Comparison of ENCODE assay signal across 1 cellular context in genomic region chr4:15551740-15552446, GRCh38.
TF ChIP-seq lines count a peak whose summit lies in the region.

No MANE protein-coding gene starts in this region.

TF ChIP-seq in HepG2, 621 proteins besides CTCF, POLR2A, EP300 and RAD21 (continued from another document and continues in another):
- TF ChIP-seq, protein P1, sequence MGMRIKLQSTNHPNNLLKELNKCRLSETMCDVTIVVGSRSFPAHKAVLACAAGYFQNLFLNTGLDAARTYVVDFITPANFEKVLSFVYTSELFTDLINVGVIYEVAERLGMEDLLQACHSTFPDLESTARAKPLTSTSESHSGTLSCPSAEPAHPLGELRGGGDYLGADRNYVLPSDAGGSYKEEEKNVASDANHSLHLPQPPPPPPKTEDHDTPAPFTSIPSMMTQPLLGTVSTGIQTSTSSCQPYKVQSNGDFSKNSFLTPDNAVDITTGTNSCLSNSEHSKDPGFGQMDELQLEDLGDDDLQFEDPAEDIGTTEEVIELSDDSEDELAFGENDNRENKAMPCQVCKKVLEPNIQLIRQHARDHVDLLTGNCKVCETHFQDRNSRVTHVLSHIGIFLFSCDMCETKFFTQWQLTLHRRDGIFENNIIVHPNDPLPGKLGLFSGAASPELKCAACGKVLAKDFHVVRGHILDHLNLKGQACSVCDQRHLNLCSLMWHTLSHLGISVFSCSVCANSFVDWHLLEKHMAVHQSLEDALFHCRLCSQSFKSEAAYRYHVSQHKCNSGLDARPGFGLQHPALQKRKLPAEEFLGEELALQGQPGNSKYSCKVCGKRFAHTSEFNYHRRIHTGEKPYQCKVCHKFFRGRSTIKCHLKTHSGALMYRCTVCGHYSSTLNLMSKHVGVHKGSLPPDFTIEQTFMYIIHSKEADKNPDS (CRISPR knock-in tag; IDR thresholded peaks at IDR 0.05): no peak
- no peak for TF ChIP-seq MYC (CRISPR knock-in tag; IDR thresholded peaks at IDR 0.05; ENCODE audit: borderline replicate concordance)
- TF ChIP-seq ZNF160 (CRISPR knock-in tag; IDR thresholded peaks at IDR 0.05): no peak
- TF ChIP-seq PCBP1 (IDR thresholded peaks at IDR 0.05; ENCODE audit: borderline replicate concordance, low read depth, low read length): no peak
- TF ChIP-seq ETV6 (CRISPR knock-in tag; conservative IDR thresholded peaks at IDR 0.05): no peak
- TF ChIP-seq IKZF1 (IDR thresholded peaks at IDR 0.05): no peak
- TF ChIP-seq ZEB1 (IDR thresholded peaks at IDR 0.05; ENCODE audit: insufficient replicate concordance, low read depth): no peak
- TF ChIP-seq ZNF337 (CRISPR knock-in tag; IDR thresholded peaks at IDR 0.05; ENCODE audit: borderline replicate concordance, low read depth): no peak
- TF ChIP-seq DNMT3B (CRISPR knock-in tag; conservative IDR thresholded peaks at IDR 0.05): no peak
- peak; percentile 59; the same call in 1 of the 2 replicates for TF ChIP-seq HMG20A (CRISPR knock-in tag; IDR thresholded peaks at IDR 0.05; ENCODE audit: borderline replicate concordance)
- no peak for TF ChIP-seq MIER2 (CRISPR knock-in tag; IDR thresholded peaks at IDR 0.05)
- no peak for TF ChIP-seq PRPF4 (IDR thresholded peaks at IDR 0.05; ENCODE audit: low read depth, low read length, poor library complexity, severe bottlenecking)
- TF ChIP-seq TBP (CRISPR knock-in tag; IDR thresholded peaks at IDR 0.05): no peak
- no peak for TF ChIP-seq ARNT (IDR thresholded peaks at IDR 0.05)
- TF ChIP-seq STAT6 (CRISPR knock-in tag; IDR thresholded peaks at IDR 0.05; ENCODE audit: borderline replicate concordance): no peak
- TF ChIP-seq, protein P2, sequence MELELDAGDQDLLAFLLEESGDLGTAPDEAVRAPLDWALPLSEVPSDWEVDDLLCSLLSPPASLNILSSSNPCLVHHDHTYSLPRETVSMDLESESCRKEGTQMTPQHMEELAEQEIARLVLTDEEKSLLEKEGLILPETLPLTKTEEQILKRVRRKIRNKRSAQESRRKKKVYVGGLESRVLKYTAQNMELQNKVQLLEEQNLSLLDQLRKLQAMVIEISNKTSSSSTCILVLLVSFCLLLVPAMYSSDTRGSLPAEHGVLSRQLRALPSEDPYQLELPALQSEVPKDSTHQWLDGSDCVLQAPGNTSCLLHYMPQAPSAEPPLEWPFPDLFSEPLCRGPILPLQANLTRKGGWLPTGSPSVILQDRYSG (CRISPR knock-in tag; IDR thresholded peaks at IDR 0.05): no peak
- TF ChIP-seq ZNF570 (CRISPR knock-in tag; IDR thresholded peaks at IDR 0.05; ENCODE audit: borderline replicate concordance): no peak
- TF ChIP-seq AGO2 (optimal IDR thresholded peaks at IDR 0.05; ENCODE audit: low read depth, low read length): no peak
- TF ChIP-seq ZKSCAN8 (CRISPR knock-in tag; IDR thresholded peaks at IDR 0.05; ENCODE audit: borderline replicate concordance): no peak
- TF ChIP-seq REL (CRISPR knock-in tag; conservative IDR thresholded peaks at IDR 0.05): no peak
- TF ChIP-seq HNRNPUL1 (IDR thresholded peaks at IDR 0.05; ENCODE audit: low read depth, low read length): no peak
- TF ChIP-seq ZNF256 (CRISPR knock-in tag; conservative IDR thresholded peaks at IDR 0.05): no peak
- TF ChIP-seq SETDB1 (CRISPR knock-in tag; IDR thresholded peaks at IDR 0.05; ENCODE audit: borderline replicate concordance): no peak
- no peak for TF ChIP-seq ZNF672 (CRISPR knock-in tag; IDR thresholded peaks at IDR 0.05)
- peak; percentile 30; the same call in 1 of the 2 replicates for TF ChIP-seq FOXK1 (CRISPR knock-in tag; IDR thresholded peaks at IDR 0.05; ENCODE audit: borderline replicate concordance, low read depth)
- 0 out of 2 replicates have a peak, but pooled peaks have one; percentile 18 for TF ChIP-seq THRA (CRISPR knock-in tag; IDR thresholded peaks at IDR 0.05; ENCODE audit: borderline replicate concordance)
- TF ChIP-seq, protein P3, sequence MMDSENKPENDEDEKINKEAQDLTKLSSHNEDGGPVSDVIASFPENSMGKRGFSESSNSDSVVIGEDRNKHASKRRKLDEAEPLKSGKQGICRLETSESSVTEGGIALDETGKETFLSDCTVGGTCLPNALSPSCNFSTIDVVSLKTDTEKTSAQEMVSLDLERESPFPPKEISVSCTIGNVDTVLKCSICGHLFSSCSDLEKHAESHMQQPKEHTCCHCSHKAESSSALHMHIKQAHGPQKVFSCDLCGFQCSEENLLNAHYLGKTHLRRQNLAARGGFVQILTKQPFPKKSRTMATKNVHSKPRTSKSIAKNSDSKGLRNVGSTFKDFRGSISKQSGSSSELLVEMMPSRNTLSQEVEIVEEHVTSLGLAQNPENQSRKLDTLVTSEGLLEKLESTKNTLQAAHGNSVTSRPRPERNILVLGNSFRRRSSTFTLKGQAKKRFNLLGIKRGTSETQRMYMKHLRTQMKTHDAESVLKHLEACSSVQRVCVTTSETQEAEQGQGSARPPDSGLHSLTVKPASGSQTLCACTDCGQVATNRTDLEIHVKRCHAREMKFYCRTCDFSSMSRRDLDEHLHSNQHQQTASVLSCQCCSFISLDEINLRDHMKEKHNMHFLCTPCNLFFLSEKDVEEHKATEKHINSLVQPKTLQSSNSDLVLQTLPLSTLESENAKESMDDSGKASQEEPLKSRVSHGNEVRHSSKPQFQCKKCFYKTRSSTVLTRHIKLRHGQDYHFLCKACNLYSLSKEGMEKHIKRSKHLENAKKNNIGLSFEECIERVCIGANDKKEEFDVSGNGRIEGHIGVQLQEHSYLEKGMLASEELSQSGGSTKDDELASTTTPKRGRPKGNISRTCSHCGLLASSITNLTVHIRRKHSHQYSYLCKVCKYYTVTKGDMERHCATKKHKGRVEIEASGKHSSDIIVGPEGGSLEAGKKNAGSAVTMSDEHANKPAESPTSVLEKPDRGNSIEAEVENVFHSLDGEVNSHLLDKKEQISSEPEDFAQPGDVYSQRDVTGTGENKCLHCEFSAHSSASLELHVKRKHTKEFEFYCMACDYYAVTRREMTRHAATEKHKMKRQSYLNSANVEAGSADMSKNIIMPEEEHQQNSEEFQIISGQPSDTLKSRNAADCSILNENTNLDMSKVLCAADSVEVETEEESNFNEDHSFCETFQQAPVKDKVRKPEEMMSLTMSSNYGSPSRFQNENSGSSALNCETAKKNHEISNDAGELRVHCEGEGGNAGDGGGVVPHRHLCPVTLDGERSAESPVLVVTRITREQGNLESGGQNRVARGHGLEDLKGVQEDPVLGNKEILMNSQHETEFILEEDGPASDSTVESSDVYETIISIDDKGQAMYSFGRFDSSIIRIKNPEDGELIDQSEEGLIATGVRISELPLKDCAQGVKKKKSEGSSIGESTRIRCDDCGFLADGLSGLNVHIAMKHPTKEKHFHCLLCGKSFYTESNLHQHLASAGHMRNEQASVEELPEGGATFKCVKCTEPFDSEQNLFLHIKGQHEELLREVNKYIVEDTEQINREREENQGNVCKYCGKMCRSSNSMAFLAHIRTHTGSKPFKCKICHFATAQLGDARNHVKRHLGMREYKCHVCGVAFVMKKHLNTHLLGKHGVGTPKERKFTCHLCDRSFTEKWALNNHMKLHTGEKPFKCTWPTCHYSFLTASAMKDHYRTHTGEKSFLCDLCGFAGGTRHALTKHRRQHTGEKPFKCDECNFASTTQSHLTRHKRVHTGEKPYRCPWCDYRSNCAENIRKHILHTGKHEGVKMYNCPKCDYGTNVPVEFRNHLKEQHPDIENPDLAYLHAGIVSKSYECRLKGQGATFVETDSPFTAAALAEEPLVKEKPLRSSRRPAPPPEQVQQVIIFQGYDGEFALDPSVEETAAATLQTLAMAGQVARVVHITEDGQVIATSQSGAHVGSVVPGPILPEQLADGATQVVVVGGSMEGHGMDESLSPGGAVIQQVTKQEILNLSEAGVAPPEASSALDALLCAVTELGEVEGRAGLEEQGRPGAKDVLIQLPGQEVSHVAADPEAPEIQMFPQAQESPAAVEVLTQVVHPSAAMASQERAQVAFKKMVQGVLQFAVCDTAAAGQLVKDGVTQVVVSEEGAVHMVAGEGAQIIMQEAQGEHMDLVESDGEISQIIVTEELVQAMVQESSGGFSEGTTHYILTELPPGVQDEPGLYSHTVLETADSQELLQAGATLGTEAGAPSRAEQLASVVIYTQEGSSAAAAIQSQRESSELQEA (CRISPR knock-in tag; IDR thresholded peaks at IDR 0.05; ENCODE audit: not compliant biosample characterization): no peak
- TF ChIP-seq HOXA3 (CRISPR knock-in tag; IDR thresholded peaks at IDR 0.05): no peak
- no peak for TF ChIP-seq FUBP1 (CRISPR knock-in tag; IDR thresholded peaks at IDR 0.05; ENCODE audit: borderline replicate concordance)
- TF ChIP-seq HES4 (CRISPR knock-in tag; IDR thresholded peaks at IDR 0.05; ENCODE audit: borderline replicate concordance): no peak
- TF ChIP-seq ZBTB42 (CRISPR knock-in tag; IDR thresholded peaks at IDR 0.05): no peak
- TF ChIP-seq HNRNPH1 (optimal IDR thresholded peaks at IDR 0.05; ENCODE audit: low read depth, low read length): no peak
- TF ChIP-seq, protein P4, sequence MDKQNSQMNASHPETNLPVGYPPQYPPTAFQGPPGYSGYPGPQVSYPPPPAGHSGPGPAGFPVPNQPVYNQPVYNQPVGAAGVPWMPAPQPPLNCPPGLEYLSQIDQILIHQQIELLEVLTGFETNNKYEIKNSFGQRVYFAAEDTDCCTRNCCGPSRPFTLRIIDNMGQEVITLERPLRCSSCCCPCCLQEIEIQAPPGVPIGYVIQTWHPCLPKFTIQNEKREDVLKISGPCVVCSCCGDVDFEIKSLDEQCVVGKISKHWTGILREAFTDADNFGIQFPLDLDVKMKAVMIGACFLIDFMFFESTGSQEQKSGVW (CRISPR knock-in tag; IDR thresholded peaks at IDR 0.05; ENCODE audit: borderline replicate concordance): no peak
- no peak for TF ChIP-seq CREB1 (IDR thresholded peaks at IDR 0.05)
- TF ChIP-seq CREB1 (CRISPR knock-in tag; IDR thresholded peaks at IDR 0.05): 0 out of 2 replicates have a peak, but pooled peaks have one; percentile 19
- no peak for TF ChIP-seq JUN (CRISPR knock-in tag; IDR thresholded peaks at IDR 0.05)
- TF ChIP-seq, protein P5, sequence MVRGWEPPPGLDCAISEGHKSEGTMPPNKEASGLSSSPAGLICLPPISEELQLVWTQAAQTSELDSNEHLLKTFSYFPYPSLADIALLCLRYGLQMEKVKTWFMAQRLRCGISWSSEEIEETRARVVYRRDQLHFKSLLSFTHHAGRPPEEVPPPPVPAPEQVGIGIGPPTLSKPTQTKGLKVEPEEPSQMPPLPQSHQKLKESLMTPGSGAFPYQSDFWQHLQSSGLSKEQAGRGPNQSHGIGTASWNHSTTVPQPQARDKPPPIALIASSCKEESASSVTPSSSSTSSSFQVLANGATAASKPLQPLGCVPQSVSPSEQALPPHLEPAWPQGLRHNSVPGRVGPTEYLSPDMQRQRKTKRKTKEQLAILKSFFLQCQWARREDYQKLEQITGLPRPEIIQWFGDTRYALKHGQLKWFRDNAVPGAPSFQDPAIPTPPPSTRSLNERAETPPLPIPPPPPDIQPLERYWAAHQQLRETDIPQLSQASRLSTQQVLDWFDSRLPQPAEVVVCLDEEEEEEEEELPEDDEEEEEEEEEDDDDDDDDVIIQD (CRISPR knock-in tag; IDR thresholded peaks at IDR 0.05; ENCODE audit: low read depth): no peak
